Comparison of ENCODE assay signal across 8 cellular contexts in genomic region chr11:62770778-62771143, GRCh38. TPM values are rescaled to one million over a fixed set of nuclear protein-coding genes. Genes with fewer than 3 reads are reported as not detected.
DNase-seq lines count a peak whose midpoint lies in the region; ATAC-seq and TF ChIP-seq lines count a peak whose summit lies in the region.

No MANE protein-coding gene starts in this region.

- TF ChIP-seq EP300 in transverse colon (IDR thresholded peaks at IDR 0.05; ENCODE audit: low read depth), result no peak

- TF ChIP-seq CTCF in BE2C (IDR thresholded peaks at IDR 0.05; ENCODE audit: low read depth, low read length) (no peak), Peyer's patch (IDR thresholded peaks at IDR 0.05) (no peak), coronary artery (IDR thresholded peaks at IDR 0.05) (no peak), transverse colon (IDR thresholded peaks at IDR 0.05) (no peak)

- ATAC-seq in GM21423 (IDR thresholded peaks at IDR 0.05; ENCODE audit: unreplicated experiment), result peak; percentile 7

- H3K9ac ChIP-seq in mesenchymal stem cell (ENCODE audit: low read length), result peak overlapping the region; percentile 91

- peak overlapping the region; percentile 66 for H3K4me2 ChIP-seq in mesenchymal stem cell (ENCODE audit: low read length, poor library complexity, severe bottlenecking)

- H3K4me3 ChIP-seq in BE2C (ENCODE audit: low read depth, low read length), result peak overlapping the region; percentile 67
- H3K4me3 ChIP-seq in Peyer's patch, result peak overlapping the region; percentile 56 to 96 (median 76)
- H3K4me3 ChIP-seq in coronary artery, result peak overlapping the region; percentile 82
- peak overlapping the region in 1 of 2 experiments; percentile 90 for H3K4me3 ChIP-seq in mesenchymal stem cell (ENCODE audit: insufficient read depth in 1 of 2, low read depth in 1 of 2, low read length in 2 of 2)
- H3K4me3 ChIP-seq in transverse colon, result peak overlapping the region; percentile 2 to 65 (median 56)

- peaks cover 17% of the 10 kb centered on the region for H3K79me1 ChIP-seq in mesenchymal stem cell (replicated peaks; ENCODE audit: low read length, poor library complexity, severe bottlenecking)

- H4K91ac ChIP-seq in mesenchymal stem cell (ENCODE audit: low read length), result peak overlapping the region; percentile 96

- intact Hi-C loops in transverse colon (cut with DNase I; ENCODE audit: low total_unique reads), result no loop called here

- peak overlapping the region; percentile 88 for H4K8ac ChIP-seq in mesenchymal stem cell (ENCODE audit: low read length)

- H2BK12ac ChIP-seq in mesenchymal stem cell (ENCODE audit: low read length in 2 of 2), result peak overlapping the region; percentile 9 to 45

- peak overlapping the region; percentile 52 to 92 for H3K18ac ChIP-seq in mesenchymal stem cell (ENCODE audit: low read depth in 1 of 2, low read length in 2 of 2)

- peak overlapping the region in 1 of 2 experiments; percentile 89 for H3K14ac ChIP-seq in mesenchymal stem cell (ENCODE audit: low read length in 2 of 2)

- peak; percentile 16 for DNase-seq in BE2C
- DNase-seq in Peyer's patch, result peak; percentile 40 to 59 (median 57)
- no peak for DNase-seq in coronary artery (ENCODE audit: low spot score)
- DNase-seq in mesenchymal stem cell, result no peak
- peak; percentile 30 for DNase-seq in transverse colon
- no peak for DNase-seq in NCI-H446 treated with DMSO at 0.1 percent for 48 hours (lab: John Stamatoyannopoulos, UW)
- no peak for DNase-seq in G401 (ENCODE audit: low spot score)

- H3K4me1 ChIP-seq in BE2C, result no peaks in the 10 kb centered on the region
- peaks cover 0 to 17% (median 6%) of the 10 kb centered on the region in 4 donors for H3K4me1 ChIP-seq in Peyer's patch
- peaks cover 6% of the 10 kb centered on the region for H3K4me1 ChIP-seq in mesenchymal stem cell (ENCODE audit: control insufficient read depth, insufficient read depth, low read depth, low read length)
- peaks cover 15 to 24% (median 20%) of the 10 kb centered on the region in 4 donors for H3K4me1 ChIP-seq in transverse colon

- no peaks in the 10 kb centered on the region for H3K9me3 ChIP-seq in BE2C
- no peaks in the 10 kb centered on the region for H3K9me3 ChIP-seq in Peyer's patch
- H3K9me3 ChIP-seq in mesenchymal stem cell (ENCODE audit: control insufficient read depth, low read length), result no peaks in the 10 kb centered on the region
- no peaks in the 10 kb centered on the region for H3K9me3 ChIP-seq in transverse colon

- peak overlapping the region; percentile 75 for H2AFZ ChIP-seq in mesenchymal stem cell (ENCODE audit: low read depth, low read length)

- WGBS in mesenchymal stem cell, result 25% methylated on average over 9 of the region's 18 CpGs
- 0 to 2% methylated on average over 2 to 18 of the region's 18 CpGs for whole genome bisulfite sequencing in transverse colon (ENCODE audit: low coverage in 1 of 2), 2 donors

- no peak overlapping the region for H3K23ac ChIP-seq in mesenchymal stem cell (ENCODE audit: low read length in 2 of 2)

- in situ Hi-C loops in transverse colon (cut with MboI; ENCODE audit: low pct_ligation_motif_present in 1 of 4, low pct_unique_long_range_greater_than_20kb in 1 of 4, low sequenced_read_pairs in 3 of 4) (no loop called here), G401 (cut with HindIII; ENCODE audit: low sequenced_read_pairs) (no loop called here)

- peak overlapping the region; percentile 85 to 98 (median 93) for H3K27ac ChIP-seq in Peyer's patch
- H3K27ac ChIP-seq in coronary artery, result peak overlapping the region; percentile 93 to 98
- H3K27ac ChIP-seq in mesenchymal stem cell (ENCODE audit: low read length, poor library complexity, severe bottlenecking), result peak overlapping the region; percentile 75
- H3K27ac ChIP-seq in transverse colon, result peak overlapping the region; percentile 92 to 98 (median 94)

- no peak overlapping the region for H2BK5ac ChIP-seq in mesenchymal stem cell (ENCODE audit: low read depth, low read length, poor library complexity, severe bottlenecking)

- H3K27me3 ChIP-seq in BE2C, result no peaks in the 10 kb centered on the region
- no peaks in the 10 kb centered on the region for H3K27me3 ChIP-seq in Peyer's patch
- H3K27me3 ChIP-seq in mesenchymal stem cell (ENCODE audit: control insufficient read depth in 1 of 2, insufficient read depth in 1 of 2, low read length in 2 of 2), result no peaks in the 10 kb centered on the region
- no peaks in the 10 kb centered on the region for H3K27me3 ChIP-seq in transverse colon

- H2BK15ac ChIP-seq in mesenchymal stem cell (ENCODE audit: low read depth, poor library complexity, severe bottlenecking), result no peak overlapping the region

- H2BK120ac ChIP-seq in mesenchymal stem cell (ENCODE audit: low read depth, low read length), result no peak overlapping the region

- H3K4ac ChIP-seq in mesenchymal stem cell (ENCODE audit: low read depth in 1 of 2, low read length in 2 of 2), result peak overlapping the region; percentile 79 to 87

- no peak overlapping the region for H2AK5ac ChIP-seq in mesenchymal stem cell (ENCODE audit: low read length, severe bottlenecking)

- TF ChIP-seq POLR2A in Peyer's patch (IDR thresholded peaks at IDR 0.05), result no peak
- no peak for TF ChIP-seq POLR2A in transverse colon (IDR thresholded peaks at IDR 0.05)

- H3K36me3 ChIP-seq in BE2C, result no peaks in the 10 kb centered on the region
- H3K36me3 ChIP-seq in Peyer's patch, result peaks cover 0 to 23% (median 0%) of the 10 kb centered on the region in 3 donors
- peaks cover 24 to 39% of the 10 kb centered on the region in 2 experiments for H3K36me3 ChIP-seq in mesenchymal stem cell (ENCODE audit: control insufficient read depth in 1 of 2, insufficient read depth in 2 of 2, low read depth in 1 of 2, low read length in 2 of 2)
- peaks cover 0 to 15% (median 6%) of the 10 kb centered on the region in 4 donors for H3K36me3 ChIP-seq in transverse colon

RNA-seq across cellular contexts. Expression of gene TAF6L, which starts 0.4 kb away (rescaled TPM):
- polyA plus RNA-seq in BE2C (2012; ENCODE audit: insufficient read depth, insufficient read length, low read depth), result 22.0 TPM
- total RNA-seq in Peyer's patch, result 10 to 100 TPM; 15.6 to 29.6 (median 17.8) TPM
- 7.6 TPM for polyA plus RNA-seq in mesenchymal stem cell (2013, experiment 1 of 2)
- 7.9 TPM for polyA plus RNA-seq in mesenchymal stem cell (2013, experiment 2 of 2)
- total RNA-seq in transverse colon, result 100 to 1,000 TPM in 1 of 4 donors, 10 to 100 TPM in 3; 18.9 to 234 (median 22.8) TPM
- 38.3 and 55.0 TPM in 2 replicates for total RNA-seq in G401 (2014; rRNA removed; shearing (Covaris generic))

RNA-seq across cellular contexts. Expression of gene POLR2G, which starts 9.4 kb away (rescaled TPM):
- 173 TPM for polyA plus RNA-seq in BE2C (2012; ENCODE audit: insufficient read depth, insufficient read length, low read depth)
- 10 to 100 TPM; 12.4 to 33.8 (median 23.5) TPM for total RNA-seq in Peyer's patch
- polyA plus RNA-seq in mesenchymal stem cell (2013, experiment 1 of 2), result 88.2 TPM
- 90.1 TPM for polyA plus RNA-seq in mesenchymal stem cell (2013, experiment 2 of 2)
- 10 to 100 TPM in 2 of 4 donors, 1 to 10 TPM in 2; 1.2 to 28.5 (median 14.1) TPM for total RNA-seq in transverse colon
- 96.3 and 110 TPM in 2 replicates for total RNA-seq in G401 (2014; rRNA removed; shearing (Covaris generic))

RNA-seq across cellular contexts. Expression of gene TMEM179B, which starts 16.4 kb away (rescaled TPM):
- 79.2 TPM for polyA plus RNA-seq in BE2C (2012; ENCODE audit: insufficient read depth, insufficient read length, low read depth)
- total RNA-seq in Peyer's patch, result 100 to 1,000 TPM in 1 of 4 donors, 10 to 100 TPM in 3; 28.9 to 112 (median 83.6) TPM
- 117 TPM for polyA plus RNA-seq in mesenchymal stem cell (2013, experiment 1 of 2)
- 115 TPM for polyA plus RNA-seq in mesenchymal stem cell (2013, experiment 2 of 2)
- total RNA-seq in transverse colon, result 100 to 1,000 TPM in 2 of 4 donors, 10 to 100 TPM in 2; 65.9 to 112 (median 89.8) TPM
- total RNA-seq in G401 (2014; rRNA removed; shearing (Covaris generic)), result 33.6 and 103 TPM in 2 replicates

RNA-seq across cellular contexts. Expression of gene ZBTB3, which starts 16.8 kb away (rescaled TPM):
- polyA plus RNA-seq in BE2C (2012; ENCODE audit: insufficient read depth, insufficient read length, low read depth), result 2.1 TPM
- total RNA-seq in Peyer's patch (10 to 100 TPM in 2 of 4 donors, 1 to 10 TPM in 2; 5.0 to 22.0 (median 9.2) TPM), transverse colon (10 to 100 TPM in 3 of 4 donors, 1 to 10 TPM in 1; 8.4 to 20.9 (median 14.0) TPM)
- 5.1 TPM for polyA plus RNA-seq in mesenchymal stem cell (2013, experiment 1 of 2)
- polyA plus RNA-seq in mesenchymal stem cell (2013, experiment 2 of 2), result 5.0 TPM
- total RNA-seq in G401 (2014; rRNA removed; shearing (Covaris generic)), result 10.6 and 14.1 TPM in 2 replicates

RNA-seq across cellular contexts. Expression of gene TMEM223, which starts 21.0 kb away (rescaled TPM):
- polyA plus RNA-seq in BE2C (2012; ENCODE audit: insufficient read depth, insufficient read length, low read depth), result 31.6 TPM
- 10 to 100 TPM; 13.8 to 34.5 (median 19.8) TPM for total RNA-seq in Peyer's patch
- polyA plus RNA-seq in mesenchymal stem cell (2013, experiment 1 of 2), result 35.0 TPM
- polyA plus RNA-seq in mesenchymal stem cell (2013, experiment 2 of 2), result 36.0 TPM
- 10 to 100 TPM; 10.1 to 42.1 (median 29.6) TPM for total RNA-seq in transverse colon
- 52.9 and 55.5 TPM in 2 replicates for total RNA-seq in G401 (2014; rRNA removed; shearing (Covaris generic))

Comparison
In these comparisons a context has a peak if more than half of its experiments do, and no peak if none do; other contexts are left out.
1. DNase-seq: peak in BE2C (single experiment), Peyer's patch (3 of 3) and transverse colon (single experiment); none in coronary artery (single experiment), mesenchymal stem cell (single experiment), NCI-H446 treated with DMSO at 0.1 percent for 48 hours (single experiment) and G401 (single experiment).
2. Peak in every context shown above with its lines, with median percentiles within 50 percentile points of each other: H3K27ac ChIP-seq.